Comparison of ENCODE assay signal across 25 cellular contexts in genomic region chr12:124782132-124782531, GRCh38.
"Had no signal": no experiment of that assay in that cellular context is flagged by ENCODE, and none has a peak within 500 bp of the region (broad histone marks: within the 10 kb centered on the region; RNA-seq: fewer than 3 reads in every experiment).

No MANE protein-coding gene starts in this region.

- FAIRE-seq: endothelial cell of umbilical vein had no signal

- H3K4me1 Mint-ChIP-seq: activated naive CD4-positive, alpha-beta T cell treated with anti-CD3 and anti-CD28 coated beads, Interleukin-2, amount 50 U/mL, for 24 hours; WTC11 had no signal

- ATAC-seq: activated CD8-positive, alpha-beta memory T cell treated with anti-CD3 and anti-CD28 coated beads, Interleukin-2, amount 10 ng/mL, durations not matched to agents 7 days and 5 days; activated CD8-positive, alpha-beta T cell treated with anti-CD3 and anti-CD28 coated beads, Interleukin-2, amount 10 ng/mL, durations not matched to agents 7 days and 5 days; activated naive CD8-positive, alpha-beta T cell treated with anti-CD3 and anti-CD28 coated beads, Interleukin-2, amount 50 U/mL, for 24 hours; naive thymus-derived CD4-positive, alpha-beta T cell; sciatic nerve; WTC11 had no signal

- H3K4me1 ChIP-seq: vagina had no signal

- H3K9me3 Mint-ChIP-seq: activated naive CD4-positive, alpha-beta T cell treated with anti-CD3 and anti-CD28 coated beads, Interleukin-2, amount 50 U/mL, for 24 hours; activated naive CD8-positive, alpha-beta T cell treated with anti-CD3 and anti-CD28 coated beads, Interleukin-2, amount 50 U/mL, for 24 hours; activated T-helper 2 cell treated with anti-CD3 and anti-CD28 coated beads, Interferon-gamma antibody, Interleukin-2, Interleukin-4, amounts not matched to agents 10 μg/mL and 5 μg/mL and 100 μg/mL, durations not matched to agents 14 hours and 24 hours and 36 hours; naive thymus-derived CD4-positive, alpha-beta T cell; neural progenitor cell; stimulated activated naive CD8-positive, alpha-beta T cell treated with anti-CD3 and anti-CD28 coated beads, Interleukin-15, Interleukin-2, amounts not matched to agents 100 ng/mL and 50 ng/mL, for 24 hours; type B pancreatic cell; WTC11 had no signal

- H3K27me3 ChIP-seq: breast epithelium, heart left ventricle, neural progenitor cell, vagina had no signal

- H3K9me3 ChIP-seq: breast epithelium, heart left ventricle, vagina had no signal

- H3K27ac Mint-ChIP-seq: activated CD8-positive, alpha-beta memory T cell treated with anti-CD3 and anti-CD28 coated beads, Interleukin-2, amount 10 ng/mL, durations not matched to agents 7 days and 5 days; activated CD8-positive, alpha-beta T cell treated with anti-CD3 and anti-CD28 coated beads, Interleukin-2, amount 10 ng/mL, durations not matched to agents 7 days and 5 days; activated naive CD4-positive, alpha-beta T cell treated with anti-CD3 and anti-CD28 coated beads, Interleukin-2, amount 50 U/mL, for 24 hours; activated naive CD8-positive, alpha-beta T cell treated with anti-CD3 and anti-CD28 coated beads, Interleukin-2, amount 50 U/mL, for 24 hours; activated T-helper 2 cell treated with anti-CD3 and anti-CD28 coated beads, Interferon-gamma antibody, Interleukin-2, Interleukin-4, amounts not matched to agents 10 μg/mL and 5 μg/mL and 100 μg/mL, durations not matched to agents 14 hours and 24 hours and 36 hours; neural progenitor cell; stimulated activated naive CD8-positive, alpha-beta T cell treated with anti-CD3 and anti-CD28 coated beads, Interleukin-15, Interleukin-2, amounts not matched to agents 100 ng/mL and 50 ng/mL, for 24 hours; type B pancreatic cell had no signal

- H3K36me3 ChIP-seq: breast epithelium, neural progenitor cell, vagina had no signal

- H3K9ac ChIP-seq: neural progenitor cell had no signal

- H3K4me2 ChIP-seq: neural progenitor cell had no signal

- H3K4me3 Mint-ChIP-seq: activated CD8-positive, alpha-beta memory T cell treated with anti-CD3 and anti-CD28 coated beads, Interleukin-2, amount 10 ng/mL, durations not matched to agents 7 days and 5 days; activated CD8-positive, alpha-beta T cell treated with anti-CD3 and anti-CD28 coated beads, Interleukin-2, amount 10 ng/mL, durations not matched to agents 7 days and 5 days; activated naive CD4-positive, alpha-beta T cell treated with anti-CD3 and anti-CD28 coated beads, Interleukin-2, amount 50 U/mL, for 24 hours; activated naive CD8-positive, alpha-beta T cell treated with anti-CD3 and anti-CD28 coated beads, Interleukin-2, amount 50 U/mL, for 24 hours; naive thymus-derived CD4-positive, alpha-beta T cell; neural progenitor cell; stimulated activated naive CD8-positive, alpha-beta T cell treated with anti-CD3 and anti-CD28 coated beads, Interleukin-15, Interleukin-2, amounts not matched to agents 100 ng/mL and 50 ng/mL, for 24 hours; type B pancreatic cell; WTC11 had no signal

- H3K27me3 Mint-ChIP-seq: activated naive CD4-positive, alpha-beta T cell treated with anti-CD3 and anti-CD28 coated beads, Interleukin-2, amount 50 U/mL, for 24 hours; activated naive CD8-positive, alpha-beta T cell treated with anti-CD3 and anti-CD28 coated beads, Interleukin-2, amount 50 U/mL, for 24 hours; naive thymus-derived CD4-positive, alpha-beta T cell; stimulated activated naive CD8-positive, alpha-beta T cell treated with anti-CD3 and anti-CD28 coated beads, Interleukin-15, Interleukin-2, amounts not matched to agents 100 ng/mL and 50 ng/mL, for 24 hours; type B pancreatic cell had no signal

- H3K27ac ChIP-seq: neural progenitor cell, vagina had no signal

- H3K4me3 ChIP-seq: breast epithelium, heart left ventricle, neural progenitor cell, skin epidermis, vagina had no signal

- H2AFZ ChIP-seq: neural progenitor cell had no signal

- H3K36me3 Mint-ChIP-seq: naive thymus-derived CD4-positive, alpha-beta T cell had no signal

- DNase-seq: activated CD4-positive, alpha-beta T cell treated with anti-CD3 and anti-CD28 coated beads for 1 hour; activated CD8-positive, alpha-beta memory T cell treated with anti-CD3 and anti-CD28 coated beads, Interleukin-2, amount 10 ng/mL, durations not matched to agents 7 days and 5 days; activated CD8-positive, alpha-beta T cell treated with anti-CD3 and anti-CD28 coated beads, Interleukin-2, amount 10 ng/mL, durations not matched to agents 7 days and 5 days; activated naive CD8-positive, alpha-beta T cell treated with anti-CD3 and anti-CD28 coated beads, Interleukin-2, amount 50 U/mL, for 24 hours; activated T-cell treated with anti-CD3 and anti-CD28 coated beads, Interleukin-2, amount 50 U/mL, for 48 hours; central memory CD4-positive, alpha-beta T cell; foreskin fibroblast; heart left ventricle; hypothalamus; midbrain; naive thymus-derived CD4-positive, alpha-beta T cell; stimulated activated CD4-positive, alpha-beta T cell treated with anti-CD3 and anti-CD28 coated beads, Interleukin-12 subunit alpha, Interleukin-12 subunit beta, amount 100 ng/mL, for 4 hours; stimulated activated CD4-positive, alpha-beta T cell treated with anti-CD3 and anti-CD28 coated beads, Interleukin-4, amount 100 ng/mL, for 1 hour; T1000 had no signal
